In the genomic region with DNA sequence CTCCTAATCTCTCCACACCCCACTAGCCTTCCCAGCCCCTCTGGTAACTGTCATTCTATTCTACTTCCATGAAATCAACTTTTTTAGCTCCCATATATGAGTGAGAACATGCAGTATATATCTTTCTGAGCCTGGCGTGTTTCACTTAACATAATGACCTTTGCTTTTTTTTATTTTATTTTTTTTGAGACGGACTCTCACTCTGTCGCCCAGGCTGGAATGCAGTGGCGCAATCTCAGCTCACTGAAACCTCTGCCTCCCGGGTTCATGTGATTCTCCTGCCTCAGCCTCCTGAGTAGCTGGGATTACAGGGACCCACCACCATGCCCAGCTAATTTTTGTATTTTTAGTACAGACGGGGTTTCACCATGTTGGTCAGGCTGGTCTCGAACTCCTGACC, we compare ENCODE assay signal across 6 cellular contexts. TPM values are rescaled to one million over a fixed set of nuclear protein-coding genes. Genes with fewer than 3 reads are reported as not detected.
DNase-seq lines count a peak whose midpoint lies in the region; ATAC-seq, FAIRE-seq and TF ChIP-seq lines count a peak whose summit lies in the region.
"Not testable (repeated sequence)": the region's sequence is repeated elsewhere in the genome, so short reads cannot be mapped to it uniquely, and the experiment has no call there.

No MANE protein-coding gene starts in this region.

- H3K4me2 ChIP-seq in HepG2 (ENCODE audit: low read depth, low read length); mesenchymal stem cell (ENCODE audit: low read length, poor library complexity, severe bottlenecking): not testable (repeated sequence)

- intact Hi-C loops in HepG2 (cut with micrococcal nuclease; ENCODE audit: unreplicated experiment); prostate gland (cut with DNase I): not testable (repeated sequence)

- H3K23ac ChIP-seq in mesenchymal stem cell (ENCODE audit: low read length in 2 of 2): not testable (repeated sequence)

- TF ChIP-seq CTCF in C4-2B (conservative IDR thresholded peaks at IDR 0.05); brain microvascular endothelial cell (IDR thresholded peaks at IDR 0.05; ENCODE audit: low read depth, low read length, missing control alignments); HepG2 (CRISPR knock-in tag; IDR thresholded peaks at IDR 0.05); prostate gland (IDR thresholded peaks at IDR 0.05): not testable (repeated sequence)

- not testable (repeated sequence) for ATAC-seq in HepG2

- POLR2A ChIA-PET in HepG2 (lab: Yijun Ruan, JAX): interaction anchor here (0.7 to 2.2 kb wide), 3 partner anchors 8 to 102 kb away, joined by 3 to 14 read pairs (median 3); a partner anchor contains a TSS

- H3K79me2 ChIP-seq in HepG2 (ENCODE audit: insufficient read depth, low read length): not testable (repeated sequence)

- H3K27ac ChIP-seq in C4-2B (peak overlapping the region; percentile 74), prostate gland (peak overlapping the region; percentile 47 to 56)
- H3K27ac ChIP-seq in brain microvascular endothelial cell; HepG2 (ENCODE audit: extremely low read length, insufficient read depth, low read length); mesenchymal stem cell (ENCODE audit: low read length, poor library complexity, severe bottlenecking): not testable (repeated sequence)

- not testable (repeated sequence) for TF ChIP-seq POLR2A in HepG2 (IDR thresholded peaks at IDR 0.05; ENCODE audit: insufficient read depth in 1 of 2, low read depth in 2 of 2, low read length in 2 of 2); prostate gland (IDR thresholded peaks at IDR 0.05)

- H3K36me3 ChIP-seq in brain microvascular endothelial cell (replicated peaks) (peaks cover 12% of the 10 kb centered on the region), HepG2 (replicated peaks in 1 of 2; ENCODE audit: control insufficient read depth in 1 of 2, insufficient read depth in 2 of 2, low read length in 2 of 2) (peaks cover 7 to 28% of the 10 kb centered on the region in 2 experiments), mesenchymal stem cell (ENCODE audit: control insufficient read depth in 1 of 2, insufficient read depth in 2 of 2, low read depth in 1 of 2, low read length in 2 of 2) (peaks cover 6 to 27% of the 10 kb centered on the region in 2 experiments)
- not testable (repeated sequence) for H3K36me3 ChIP-seq in prostate gland

- TF ChIP-seq EP300 in HepG2 (IDR thresholded peaks at IDR 0.05; ENCODE audit: low read depth in 2 of 2, low read length in 2 of 2); HepG2 (CRISPR knock-in tag; IDR thresholded peaks at IDR 0.05; ENCODE audit: borderline replicate concordance): not testable (repeated sequence)

- H2BK5ac ChIP-seq in mesenchymal stem cell (ENCODE audit: low read depth, low read length, poor library complexity, severe bottlenecking): not testable (repeated sequence)

- DNase-seq in brain microvascular endothelial cell: peak; percentile 3
- DNase-seq in iris pigment epithelial cell (ENCODE audit: low read depth): peak; percentile 11
- DNase-seq in HepG2 (ENCODE audit: low spot score); prostate gland (ENCODE audit: low spot score): not testable (repeated sequence)
- DNase-seq in mesenchymal stem cell: peak; percentile 3

- not testable (repeated sequence) for TF ChIP-seq RAD21 in HepG2 (CRISPR knock-in tag; IDR thresholded peaks at IDR 0.05)

- in situ Hi-C loops in brain microvascular endothelial cell (cut with HindIII; ENCODE audit: low pct_ligation_motif_present, low sequenced_read_pairs); HepG2 (cut with HindIII; ENCODE audit: extremely low pct_ligation_motif_present, low pct_unique_long_range_greater_than_20kb): not testable (repeated sequence)

- H3K79me1 ChIP-seq in mesenchymal stem cell (replicated peaks; ENCODE audit: low read length, poor library complexity, severe bottlenecking): not testable (repeated sequence)

- H3K4ac ChIP-seq in mesenchymal stem cell (ENCODE audit: low read depth in 1 of 2, low read length in 2 of 2): not testable (repeated sequence)

- not testable (repeated sequence) for H2AK5ac ChIP-seq in mesenchymal stem cell (ENCODE audit: low read length, severe bottlenecking)

- H3K9ac ChIP-seq in HepG2 (ENCODE audit: insufficient read depth, low read depth, low read length); mesenchymal stem cell (ENCODE audit: low read length): not testable (repeated sequence)

- H4K91ac ChIP-seq in mesenchymal stem cell (ENCODE audit: low read length): not testable (repeated sequence)

- H3K4me3 ChIP-seq in brain microvascular endothelial cell (ENCODE audit: low read depth, low read length); HepG2 (replicated peaks in 1 of 3; ENCODE audit: insufficient read depth in 1 of 3, low read depth in 2 of 3, low read length in 3 of 3); mesenchymal stem cell (ENCODE audit: insufficient read depth in 1 of 2, low read depth in 1 of 2, low read length in 2 of 2); prostate gland: not testable (repeated sequence)

- FAIRE-seq in HepG2 (lab: Jason Lieb, UNC): not testable (repeated sequence)

- H2AFZ ChIP-seq in HepG2 (ENCODE audit: low read length); mesenchymal stem cell (ENCODE audit: low read depth, low read length): not testable (repeated sequence)

- not testable (repeated sequence) for H4K8ac ChIP-seq in mesenchymal stem cell (ENCODE audit: low read length)

- H2BK120ac ChIP-seq in mesenchymal stem cell (ENCODE audit: low read depth, low read length): not testable (repeated sequence)

- peaks cover 53% of the 10 kb centered on the region for H3K4me1 ChIP-seq in HepG2 (ENCODE audit: insufficient read depth, low read length)
- H3K4me1 ChIP-seq in mesenchymal stem cell (ENCODE audit: control insufficient read depth, insufficient read depth, low read depth, low read length); prostate gland (replicated peaks): not testable (repeated sequence)

- not testable (repeated sequence) for H2BK12ac ChIP-seq in mesenchymal stem cell (ENCODE audit: low read length in 2 of 2)

- not testable (repeated sequence) for H4K20me1 ChIP-seq in HepG2 (ENCODE audit: insufficient read depth, low read length)

- not testable (repeated sequence) for BruUV-seq in HepG2 (replicated peaks; lab: Mats Ljungman, UMichigan)

- H3K14ac ChIP-seq in mesenchymal stem cell (ENCODE audit: low read length in 2 of 2): not testable (repeated sequence)

- H3K18ac ChIP-seq in mesenchymal stem cell (ENCODE audit: low read depth in 1 of 2, low read length in 2 of 2): not testable (repeated sequence)

- CTCF ChIA-PET in HepG2 (lab: Yijun Ruan, JAX; ENCODE audit: low intra/inter-chr PET ratio, low total read pairs): not testable (repeated sequence)

- not testable (repeated sequence) for H2BK15ac ChIP-seq in mesenchymal stem cell (ENCODE audit: low read depth, poor library complexity, severe bottlenecking)

- H3K9me3 ChIP-seq in HepG2 (ENCODE audit: low read length); mesenchymal stem cell (ENCODE audit: control insufficient read depth, low read length); prostate gland: not testable (repeated sequence)

- WGBS in HepG2 (ENCODE audit: low lambda C conversion rate): 67% methylated on average over 7 of the region's 7 CpGs
- 85% methylated on average over 5 of the region's 7 CpGs for WGBS in mesenchymal stem cell
- 60% methylated on average over 7 of the region's 7 CpGs for WGBS in prostate gland

- not testable (repeated sequence) for H3K27me3 ChIP-seq in brain microvascular endothelial cell (replicated peaks); HepG2 (ENCODE audit: control insufficient read depth in 1 of 2, insufficient read depth in 2 of 2, low read length in 2 of 2); mesenchymal stem cell (ENCODE audit: control insufficient read depth in 1 of 2, insufficient read depth in 1 of 2, low read length in 2 of 2); prostate gland (replicated peaks; ENCODE audit: insufficient read depth)

RNA-seq across cellular contexts. Expression of a gene that starts 30.4 kb away (rescaled TPM):
- total RNA-seq in HepG2 (2016; rRNA removed; fragmentation: Illumina TruSeq; extraction: Trizol) (20.6 and 33.8 TPM in 2 replicates), prostate gland (10 to 100 TPM; 33.4 to 63.6 TPM)
- 8.7 and 9.9 TPM in 2 replicates for total RNA-seq in HepG2 (2016; cell fraction: cytosol; rRNA removed; fragmentation: Illumina TruSeq; extraction: Trizol; ENCODE audit: low read depth)
- total RNA-seq in HepG2 (2016; cell fraction: insoluble cytoplasmic fraction; rRNA removed; fragmentation: Illumina TruSeq; extraction: Trizol): 18.9 and 34.1 TPM in 2 replicates
- total RNA-seq in HepG2 (2016; cell fraction: membrane; rRNA removed; fragmentation: Illumina TruSeq; extraction: Trizol): 21.4 and 21.9 TPM in 2 replicates
- 60.3 and 65.0 TPM in 2 replicates for total RNA-seq in HepG2 (2016; cell fraction: nucleus; rRNA removed; fragmentation: Illumina TruSeq; extraction: Trizol)
- 43.3 and 58.7 TPM in 2 replicates for polyA plus RNA-seq in HepG2 (2011; rRNA removed)
- 20.6 and 34.1 TPM in 2 replicates for polyA plus RNA-seq in HepG2 (2011; cell fraction: cytosol; rRNA removed)
- 125 and 138 TPM in 2 replicates for polyA plus RNA-seq in HepG2 (2011; cell fraction: nucleus; rRNA removed)
- 44.7 and 56.4 TPM in 2 replicates for polyA plus RNA-seq in HepG2 (2012)
- 8.2 and 9.3 TPM in 2 replicates for polyA plus RNA-seq in HepG2 (2016; cell fraction: cytosol; fragmentation: Illumina TruSeq; extraction: Trizol; ENCODE audit: low read depth)
- 13.6 and 15.1 TPM in 2 replicates for polyA plus RNA-seq in HepG2 (2016; cell fraction: insoluble cytoplasmic fraction; fragmentation: Illumina TruSeq; extraction: Trizol; ENCODE audit: low read depth)
- polyA plus RNA-seq in HepG2 (2016; cell fraction: membrane; fragmentation: Illumina TruSeq; extraction: Trizol; ENCODE audit: low read depth): 13.7 and 13.9 TPM in 2 replicates
- 70.5 and 71.0 TPM in 2 replicates for polyA plus RNA-seq in HepG2 (2016; cell fraction: nucleus; fragmentation: Illumina TruSeq; extraction: Trizol; ENCODE audit: insufficient read depth, low read depth)
- polyA minus RNA-seq in HepG2 (2011; rRNA and poly(A)+ RNA removed; ENCODE audit: low replicate concordance): 11.3 and 88.1 TPM in 2 replicates
- polyA minus RNA-seq in HepG2 (2011; cell fraction: cytosol; rRNA and poly(A)+ RNA removed): 23.7 and 30.1 TPM in 2 replicates
- 123 and 189 TPM in 2 replicates for polyA minus RNA-seq in HepG2 (2011; cell fraction: nucleus; rRNA and poly(A)+ RNA removed)
- polyA plus RNA-seq in mesenchymal stem cell (2013, experiment 1 of 2): 11.2 TPM
- 11.1 TPM for polyA plus RNA-seq in mesenchymal stem cell (2013, experiment 2 of 2)

RNA-seq across cellular contexts. Expression of a gene that starts 30.5 kb away (rescaled TPM):
- 2.3 and 2.4 TPM in 2 replicates for total RNA-seq in HepG2 (2016; rRNA removed; fragmentation: Illumina TruSeq; extraction: Trizol)
- total RNA-seq in HepG2 (2016; cell fraction: cytosol; rRNA removed; fragmentation: Illumina TruSeq; extraction: Trizol; ENCODE audit: low read depth): 2.3 and 2.8 TPM in 2 replicates
- total RNA-seq in HepG2 (2016; cell fraction: insoluble cytoplasmic fraction; rRNA removed; fragmentation: Illumina TruSeq; extraction: Trizol): 1.8 and 2.4 TPM in 2 replicates
- 3.5 and 4.3 TPM in 2 replicates for total RNA-seq in HepG2 (2016; cell fraction: membrane; rRNA removed; fragmentation: Illumina TruSeq; extraction: Trizol)
- total RNA-seq in HepG2 (2016; cell fraction: nucleus; rRNA removed; fragmentation: Illumina TruSeq; extraction: Trizol): 3.3 and 4.4 TPM in 2 replicates
- polyA plus RNA-seq in HepG2 (2011; rRNA removed): 1.6 and 1.7 TPM in 2 replicates
- 0.32 and 0.59 TPM in 2 replicates for polyA plus RNA-seq in HepG2 (2011; cell fraction: cytosol; rRNA removed)
- 1.3 and 2.0 TPM in 2 replicates for polyA plus RNA-seq in HepG2 (2011; cell fraction: nucleus; rRNA removed)
- polyA plus RNA-seq in HepG2 (2012): 1.9 and 2.4 TPM in 2 replicates
- 2.9 and 4.4 TPM in 2 replicates for polyA plus RNA-seq in HepG2 (2016; cell fraction: cytosol; fragmentation: Illumina TruSeq; extraction: Trizol; ENCODE audit: low read depth)
- 3.3 and 4.4 TPM in 2 replicates for polyA plus RNA-seq in HepG2 (2016; cell fraction: insoluble cytoplasmic fraction; fragmentation: Illumina TruSeq; extraction: Trizol; ENCODE audit: low read depth)
- 3.2 and 3.7 TPM in 2 replicates for polyA plus RNA-seq in HepG2 (2016; cell fraction: membrane; fragmentation: Illumina TruSeq; extraction: Trizol; ENCODE audit: low read depth)
- polyA plus RNA-seq in HepG2 (2016; cell fraction: nucleus; fragmentation: Illumina TruSeq; extraction: Trizol; ENCODE audit: insufficient read depth, low read depth): 3.8 and 4.5 TPM in 2 replicates
- 0.54 and 0.60 TPM in 2 replicates for polyA minus RNA-seq in HepG2 (2011; rRNA and poly(A)+ RNA removed; ENCODE audit: low replicate concordance)
- 0.44 and 0.49 TPM in 2 replicates for polyA minus RNA-seq in HepG2 (2011; cell fraction: cytosol; rRNA and poly(A)+ RNA removed)
- polyA minus RNA-seq in HepG2 (2011; cell fraction: nucleus; rRNA and poly(A)+ RNA removed): 2.8 and 4.2 TPM in 2 replicates
- polyA plus RNA-seq in mesenchymal stem cell (2013, experiment 1 of 2): 8.0 TPM
- 8.1 TPM for polyA plus RNA-seq in mesenchymal stem cell (2013, experiment 2 of 2)
- 1 to 10 TPM; 3.6 to 5.9 TPM for total RNA-seq in prostate gland

RNA-seq across cellular contexts. Expression of a gene that starts 38.6 kb away (rescaled TPM):
- 18.1 and 18.9 TPM in 2 replicates for total RNA-seq in HepG2 (2016; rRNA removed; fragmentation: Illumina TruSeq; extraction: Trizol)
- total RNA-seq in HepG2 (2016; cell fraction: cytosol; rRNA removed; fragmentation: Illumina TruSeq; extraction: Trizol; ENCODE audit: low read depth): 4.9 and 6.7 TPM in 2 replicates
- total RNA-seq in HepG2 (2016; cell fraction: insoluble cytoplasmic fraction; rRNA removed; fragmentation: Illumina TruSeq; extraction: Trizol): 19.5 and 20.6 TPM in 2 replicates
- total RNA-seq in HepG2 (2016; cell fraction: membrane; rRNA removed; fragmentation: Illumina TruSeq; extraction: Trizol): 6.1 and 6.3 TPM in 2 replicates
- 19.6 and 22.2 TPM in 2 replicates for total RNA-seq in HepG2 (2016; cell fraction: nucleus; rRNA removed; fragmentation: Illumina TruSeq; extraction: Trizol)
- 33.1 and 34.7 TPM in 2 replicates for polyA plus RNA-seq in HepG2 (2011; rRNA removed)
- 22.9 and 26.9 TPM in 2 replicates for polyA plus RNA-seq in HepG2 (2011; cell fraction: cytosol; rRNA removed)
- 52.0 and 58.6 TPM in 2 replicates for polyA plus RNA-seq in HepG2 (2011; cell fraction: nucleus; rRNA removed)
- 11.7 and 19.1 TPM in 2 replicates for polyA plus RNA-seq in HepG2 (2012)
- 2.3 TPM in 2 replicates for polyA plus RNA-seq in HepG2 (2016; cell fraction: cytosol; fragmentation: Illumina TruSeq; extraction: Trizol; ENCODE audit: low read depth)
- 14.0 and 16.4 TPM in 2 replicates for polyA plus RNA-seq in HepG2 (2016; cell fraction: insoluble cytoplasmic fraction; fragmentation: Illumina TruSeq; extraction: Trizol; ENCODE audit: low read depth)
- 3.9 TPM in 2 replicates for polyA plus RNA-seq in HepG2 (2016; cell fraction: membrane; fragmentation: Illumina TruSeq; extraction: Trizol; ENCODE audit: low read depth)
- polyA plus RNA-seq in HepG2 (2016; cell fraction: nucleus; fragmentation: Illumina TruSeq; extraction: Trizol; ENCODE audit: insufficient read depth, low read depth): 36.1 and 42.5 TPM in 2 replicates
- 24.3 and 47.1 TPM in 2 replicates for polyA minus RNA-seq in HepG2 (2011; rRNA and poly(A)+ RNA removed; ENCODE audit: low replicate concordance)
- 6.3 and 6.9 TPM in 2 replicates for polyA minus RNA-seq in HepG2 (2011; cell fraction: cytosol; rRNA and poly(A)+ RNA removed)
- polyA minus RNA-seq in HepG2 (2011; cell fraction: nucleus; rRNA and poly(A)+ RNA removed): 31.8 and 33.1 TPM in 2 replicates
- 9.0 TPM for polyA plus RNA-seq in mesenchymal stem cell (2013, experiment 1 of 2)
- 10.7 TPM for polyA plus RNA-seq in mesenchymal stem cell (2013, experiment 2 of 2)
- total RNA-seq in prostate gland: 10 to 100 TPM; 26.1 to 59.9 TPM

RNA-seq across cellular contexts. Expression of a gene that starts 38.8 kb away (rescaled TPM):
- total RNA-seq in HepG2 (2016; rRNA removed; fragmentation: Illumina TruSeq; extraction: Trizol) (1.6 and 2.0 TPM in 2 replicates), prostate gland (10 to 100 TPM in 1 of 2 donors, 1 to 10 TPM in 1; 9.3 to 13.8 TPM)
- total RNA-seq in HepG2 (2016; cell fraction: cytosol; rRNA removed; fragmentation: Illumina TruSeq; extraction: Trizol; ENCODE audit: low read depth): 0.51 and 0.53 TPM in 2 replicates
- 1.9 and 2.1 TPM in 2 replicates for total RNA-seq in HepG2 (2016; cell fraction: insoluble cytoplasmic fraction; rRNA removed; fragmentation: Illumina TruSeq; extraction: Trizol)
- 1.0 TPM in 2 replicates for total RNA-seq in HepG2 (2016; cell fraction: membrane; rRNA removed; fragmentation: Illumina TruSeq; extraction: Trizol)
- total RNA-seq in HepG2 (2016; cell fraction: nucleus; rRNA removed; fragmentation: Illumina TruSeq; extraction: Trizol): 2.6 and 3.0 TPM in 2 replicates
- polyA plus RNA-seq in HepG2 (2011; rRNA removed): 1.6 and 2.0 TPM in 2 replicates
- 0.97 and 1.2 TPM in 2 replicates for polyA plus RNA-seq in HepG2 (2011; cell fraction: cytosol; rRNA removed)
- 1.7 and 2.2 TPM in 2 replicates for polyA plus RNA-seq in HepG2 (2011; cell fraction: nucleus; rRNA removed)
- 2.0 and 2.8 TPM in 2 replicates for polyA plus RNA-seq in HepG2 (2012)
- polyA plus RNA-seq in HepG2 (2016; cell fraction: cytosol; fragmentation: Illumina TruSeq; extraction: Trizol; ENCODE audit: low read depth): 0.33 and 0.36 TPM in 2 replicates
- polyA plus RNA-seq in HepG2 (2016; cell fraction: insoluble cytoplasmic fraction; fragmentation: Illumina TruSeq; extraction: Trizol; ENCODE audit: low read depth): 1.6 and 1.7 TPM in 2 replicates
- 0.49 and 0.65 TPM in 2 replicates for polyA plus RNA-seq in HepG2 (2016; cell fraction: membrane; fragmentation: Illumina TruSeq; extraction: Trizol; ENCODE audit: low read depth)
- polyA plus RNA-seq in HepG2 (2016; cell fraction: nucleus; fragmentation: Illumina TruSeq; extraction: Trizol; ENCODE audit: insufficient read depth, low read depth): 1.6 and 2.7 TPM in 2 replicates
- polyA minus RNA-seq in HepG2 (2011; rRNA and poly(A)+ RNA removed; ENCODE audit: low replicate concordance): 0.82 and 2.3 TPM in 2 replicates
- polyA minus RNA-seq in HepG2 (2011; cell fraction: cytosol; rRNA and poly(A)+ RNA removed): 1.3 and 1.8 TPM in 2 replicates
- 6.4 and 6.8 TPM in 2 replicates for polyA minus RNA-seq in HepG2 (2011; cell fraction: nucleus; rRNA and poly(A)+ RNA removed)
- polyA plus RNA-seq in mesenchymal stem cell (2013, experiment 1 of 2): 4.3 TPM
- polyA plus RNA-seq in mesenchymal stem cell (2013, experiment 2 of 2): 4.3 TPM
